In genomic region chr10:49844775-49845561, GRCh38 we compare ENCODE assay signal across 16 cellular contexts.
DNase-seq lines count a peak whose midpoint lies in the region; ATAC-seq, FAIRE-seq and TF ChIP-seq lines count a peak whose summit lies in the region.
"Had no signal": no experiment of that assay in that cellular context is flagged by ENCODE, and none has a peak within 500 bp of the region (broad histone marks: within the 10 kb centered on the region; RNA-seq: fewer than 3 reads in every experiment).

No MANE protein-coding gene starts in this region.

- no peak overlapping the region for H3K9ac ChIP-seq in adipocyte (ENCODE audit: low read length)
- no peak overlapping the region for H3K9ac ChIP-seq in kidney (ENCODE audit: low read length in 2 of 2)
- H3K9ac ChIP-seq: BLaER1 treated with 17β-estradiol and CSF1 and Interleukin-3, amounts not matched to agents 10 nM and 100 nM had no signal

- H3K36me3 ChIP-seq in HEK293 (ENCODE audit: control insufficient read depth in 2 of 2, insufficient read depth in 1 of 2, low read length in 2 of 2) (peaks cover 5 to 34% of the 10 kb centered on the region in 2 experiments), adipocyte (ENCODE audit: control insufficient read depth, insufficient read depth, low read length, severe bottlenecking) (peaks cover 30% of the 10 kb centered on the region), upper lobe of left lung (peaks cover 0 to 27% (median 6%) of the 10 kb centered on the region in 4 donors), kidney (ENCODE audit: control insufficient read depth in 1 of 2, insufficient read depth in 2 of 2, low read length in 2 of 2) (peaks cover 0 to 3% of the 10 kb centered on the region in 2 donors)
- H3K36me3 ChIP-seq in CD4-positive, alpha-beta memory T cell (ENCODE audit: insufficient read depth, low read length) = peaks cover 18% of the 10 kb centered on the region

- H3K4me1 ChIP-seq in HEK293 (ENCODE audit: control insufficient read depth, insufficient read depth, low read length) (no peaks in the 10 kb centered on the region), adipocyte (ENCODE audit: control insufficient read depth, insufficient read depth, low read length) (peaks cover 2% of the 10 kb centered on the region), foreskin keratinocyte (no peaks in the 10 kb centered on the region), upper lobe of left lung (no peaks in the 10 kb centered on the region), kidney (ENCODE audit: control insufficient read depth in 1 of 2, insufficient read depth in 1 of 2, low read depth in 1 of 2, low read length in 2 of 2) (no peaks in the 10 kb centered on the region)
- no peaks in the 10 kb centered on the region for H3K4me1 ChIP-seq in CD4-positive, alpha-beta memory T cell (ENCODE audit: insufficient read depth, low read length)

- POLR2A ChIA-PET in AG04450 (lab: Yijun Ruan, JAX) = no interaction called here
- POLR2A ChIA-PET in HEK293 (lab: Yijun Ruan, JAX) = no interaction called here
- POLR2A ChIA-PET in CD4-positive, alpha-beta memory T cell (lab: Charles Lee; ENCODE audit: partially characterized antibody) = no interaction called here

- H3K9me3 Mint-ChIP-seq in CD4-positive, alpha-beta memory T cell = no peaks in the 10 kb centered on the region
- H3K9me3 Mint-ChIP-seq: activated T-helper 17 cell treated with anti-CD3 and anti-CD28 coated beads, Interleukin-2, amount 50 U/mL, for 72 hours; stimulated activated naive CD8-positive, alpha-beta T cell treated with anti-CD3 and anti-CD28 coated beads, Interleukin-15, Interleukin-2, amounts not matched to agents 100 ng/mL and 50 ng/mL, for 24 hours had no signal

- DNase-seq in AG04450 (ENCODE audit: low read depth, low spot score) (peak; percentile 16), adipocyte (ENCODE audit: low read depth) (peak; percentile 67), foreskin keratinocyte (peak in 1 of 2 donors; percentile 35), upper lobe of left lung (no peak), kidney (no peak)
- no peak for DNase-seq in CD4-positive, alpha-beta memory T cell
- DNase-seq: activated CD4-positive, alpha-beta T cell treated with anti-CD3 and anti-CD28 coated beads, Interleukin-2, amount 50 U/mL, for 1 hour; central memory CD4-positive, alpha-beta T cell; islet precursor cell; KG1; stimulated activated CD4-positive, alpha-beta T cell treated with anti-CD3 and anti-CD28 coated beads, Interleukin-4, amount 100 ng/mL, for 4 hours had no signal

- H3K4me3 ChIP-seq in AG04450 (ENCODE audit: low read depth, low read length) (no peak overlapping the region), HEK293 (ENCODE audit: low read depth, low read length) (no peak overlapping the region), adipocyte (ENCODE audit: low read length) (no peak overlapping the region), upper lobe of left lung (no peak overlapping the region), kidney (ENCODE audit: low read length in 2 of 2) (no peak overlapping the region)
- no peak overlapping the region for H3K4me3 ChIP-seq in CD4-positive, alpha-beta memory T cell (ENCODE audit: low read length in 2 of 2)
- H3K4me3 ChIP-seq: BLaER1 treated with 17β-estradiol and CSF1 and Interleukin-3, amounts not matched to agents 10 nM and 100 nM had no signal

- peaks cover 44 to 47% of the 10 kb centered on the region in 2 donors for H3K36me3 Mint-ChIP-seq in CD4-positive, alpha-beta memory T cell

- ATAC-seq in foreskin keratinocyte (peak; percentile 63), upper lobe of left lung (ENCODE audit: low FRiP score in 2 of 2) (no peak), GM18517 (IDR thresholded peaks at IDR 0.05; ENCODE audit: unreplicated experiment) (no peak)
- ATAC-seq: activated T-helper 17 cell treated with anti-CD3 and anti-CD28 coated beads, Interleukin-2, amount 50 U/mL, for 72 hours had no signal

- TF ChIP-seq EP300 in upper lobe of left lung (IDR thresholded peaks at IDR 0.05) = no peak

- H3K27ac ChIP-seq in AG04450 (ENCODE audit: low read depth, low read length) (no peak overlapping the region), HEK293 (ENCODE audit: extremely low read depth, low read depth, low read length) (no peak overlapping the region), foreskin keratinocyte (no peak overlapping the region), upper lobe of left lung (no peak overlapping the region), kidney (ENCODE audit: low read depth in 2 of 2, low read length in 2 of 2) (no peak overlapping the region)
- H3K27ac ChIP-seq in CD4-positive, alpha-beta memory T cell (ENCODE audit: low read depth, low read length) = no peak overlapping the region
- H3K27ac ChIP-seq: BLaER1 treated with 17β-estradiol and CSF1 and Interleukin-3, amounts not matched to agents 10 nM and 100 nM had no signal

- H3K27ac Mint-ChIP-seq in CD4-positive, alpha-beta memory T cell = no peak overlapping the region
- H3K27ac Mint-ChIP-seq: activated T-helper 17 cell treated with anti-CD3 and anti-CD28 coated beads, Interleukin-2, amount 50 U/mL, for 72 hours; stimulated activated naive CD8-positive, alpha-beta T cell treated with anti-CD3 and anti-CD28 coated beads, Interleukin-15, Interleukin-2, amounts not matched to agents 100 ng/mL and 50 ng/mL, for 24 hours had no signal

- CTCF ChIA-PET in AG04450 (lab: Charles Lee) (no interaction called here), HEK293 (lab: Yijun Ruan, JAX) (no interaction called here)
- CTCF ChIA-PET in CD4-positive, alpha-beta memory T cell (lab: Charles Lee; ENCODE audit: partially characterized antibody) = no interaction called here

- WGBS in upper lobe of left lung, 2 donors = 91 to 92% methylated on average over 6 of the region's 6 CpGs

- TF ChIP-seq CTCF in AG04450 (IDR thresholded peaks at IDR 0.05; ENCODE audit: low read depth, low read length) (no peak), HEK293 (tag by site-specific recombination; IDR thresholded peaks at IDR 0.05) (no peak), foreskin keratinocyte (conservative IDR thresholded peaks at IDR 0.05) (no peak), upper lobe of left lung (IDR thresholded peaks at IDR 0.05) (no peak), kidney (IDR thresholded peaks at IDR 0.05; ENCODE audit: borderline replicate concordance, extremely low read depth, insufficient read depth) (no peak)

- H3K4me3 Mint-ChIP-seq in CD4-positive, alpha-beta memory T cell = no peak overlapping the region
- H3K4me3 Mint-ChIP-seq: activated T-helper 17 cell treated with anti-CD3 and anti-CD28 coated beads, Interleukin-2, amount 50 U/mL, for 72 hours; stimulated activated naive CD8-positive, alpha-beta T cell treated with anti-CD3 and anti-CD28 coated beads, Interleukin-15, Interleukin-2, amounts not matched to agents 100 ng/mL and 50 ng/mL, for 24 hours had no signal

- FAIRE-seq in kidney (lab: Jason Lieb, UNC) = no peak

- no peaks in the 10 kb centered on the region for H3K27me3 ChIP-seq in AG04450 (ENCODE audit: control insufficient read depth, insufficient read depth, low read length)
- H3K27me3 ChIP-seq in adipocyte (replicated peaks; ENCODE audit: control insufficient read depth, insufficient read depth, low read length) = no peaks in the 10 kb centered on the region
- no peaks in the 10 kb centered on the region for H3K27me3 ChIP-seq in foreskin keratinocyte
- no peaks in the 10 kb centered on the region for H3K27me3 ChIP-seq in upper lobe of left lung
- no peaks in the 10 kb centered on the region for H3K27me3 ChIP-seq in CD4-positive, alpha-beta memory T cell (ENCODE audit: insufficient read depth, low read length)
- H3K27me3 ChIP-seq: BLaER1 treated with 17β-estradiol and CSF1 and Interleukin-3, amounts not matched to agents 10 nM and 100 nM had no signal

- H3K4me1 Mint-ChIP-seq in CD4-positive, alpha-beta memory T cell = no peaks in the 10 kb centered on the region
- H3K4me1 Mint-ChIP-seq: activated T-helper 17 cell treated with anti-CD3 and anti-CD28 coated beads, Interleukin-2, amount 50 U/mL, for 72 hours had no signal

- TF ChIP-seq POLR2A in upper lobe of left lung (IDR thresholded peaks at IDR 0.05) = no peak

- H3K9me3 ChIP-seq in AG04450 (ENCODE audit: control insufficient read depth, insufficient read depth, low read length) = no peaks in the 10 kb centered on the region
- no peaks in the 10 kb centered on the region for H3K9me3 ChIP-seq in HEK293 (ENCODE audit: control insufficient read depth, insufficient read depth, low read depth, low read length)
- H3K9me3 ChIP-seq in adipocyte (ENCODE audit: control insufficient read depth, low read length) = no peaks in the 10 kb centered on the region
- no peaks in the 10 kb centered on the region for H3K9me3 ChIP-seq in upper lobe of left lung
- H3K9me3 ChIP-seq in kidney (ENCODE audit: control insufficient read depth in 1 of 2, low read length in 2 of 2) = no peaks in the 10 kb centered on the region
- H3K9me3 ChIP-seq in CD4-positive, alpha-beta memory T cell (ENCODE audit: control insufficient read depth in 1 of 2, low read length in 2 of 2) = no peaks in the 10 kb centered on the region
- H3K9me3 ChIP-seq: BLaER1 treated with 17β-estradiol and CSF1 and Interleukin-3, amounts not matched to agents 10 nM and 100 nM had no signal

- no peaks in the 10 kb centered on the region for H3K27me3 Mint-ChIP-seq in CD4-positive, alpha-beta memory T cell
- H3K27me3 Mint-ChIP-seq: activated T-helper 17 cell treated with anti-CD3 and anti-CD28 coated beads, Interleukin-2, amount 50 U/mL, for 72 hours; stimulated activated naive CD8-positive, alpha-beta T cell treated with anti-CD3 and anti-CD28 coated beads, Interleukin-15, Interleukin-2, amounts not matched to agents 100 ng/mL and 50 ng/mL, for 24 hours had no signal

- intact Hi-C loops in kidney (cut with DNase I) = no loop called here
- intact Hi-C loops in CD4-positive, alpha-beta memory T cell (cut with micrococcal nuclease) = no loop called here

TF ChIP-seq in HEK293, 187 proteins besides CTCF, POLR2A, EP300 and RAD21 (continues in another document):
- TF ChIP-seq ZNF398 (tag by site-specific recombination; IDR thresholded peaks at IDR 0.05) (no peak), GFI1B (tag by site-specific recombination; IDR thresholded peaks at IDR 0.05) (no peak), ZFP3 (tag by site-specific recombination; IDR thresholded peaks at IDR 0.05; ENCODE audit: low read depth) (peak; percentile 54; the same call in 1 of the 2 replicates)

Comparison
In these comparisons a context has a peak if more than half of its experiments do, and no peak if none do; other contexts are left out.
1. DNase-seq: peak in AG04450 (single experiment) and adipocyte (single experiment); none in upper lobe of left lung (0 of 2), kidney (single experiment) and CD4-positive, alpha-beta memory T cell (0 of 5).